In genomic region chr2:9897331-9897737, GRCh38 we compare ENCODE assay signal across 2 cellular contexts.
TF ChIP-seq lines count a peak whose summit lies in the region.

No MANE protein-coding gene starts in this region.

TF ChIP-seq in HEK293, 187 proteins besides CTCF, POLR2A, EP300 and RAD21 (continued from another document and continues in another):
- TF ChIP-seq MEIS1 (CRISPR knock-in tag; IDR thresholded peaks at IDR 0.05; ENCODE audit: borderline replicate concordance) (peak; percentile 91), ZNF449 (tag by site-specific recombination; IDR thresholded peaks at IDR 0.05) (no peak), ZNF16 (tag by site-specific recombination; IDR thresholded peaks at IDR 0.05; ENCODE audit: low read depth) (no peak), ZBTB26 (tag by site-specific recombination; optimal IDR thresholded peaks at IDR 0.05) (no peak), ZNF660 (tag by site-specific recombination; IDR thresholded peaks at IDR 0.05) (0 out of 2 replicates have a peak, but pooled peaks have one; percentile 43), KLF8 (tag by site-specific recombination; IDR thresholded peaks at IDR 0.05) (no peak), RBAK (tag by site-specific recombination; IDR thresholded peaks at IDR 0.05) (no peak), ZBTB11 (tag by site-specific recombination; conservative IDR thresholded peaks at IDR 0.05; ENCODE audit: low read depth) (no peak), ZNF837 (tag by site-specific recombination; IDR thresholded peaks at IDR 0.05) (no peak), TRIM28 (IDR thresholded peaks at IDR 0.05; ENCODE audit: borderline replicate concordance, low read length) (no peak), ATF2 (tag by site-specific recombination; IDR thresholded peaks at IDR 0.05; ENCODE audit: low read depth) (no peak), ZNF704 (tag by site-specific recombination; IDR thresholded peaks at IDR 0.05) (no peak), ZNF266 (tag by site-specific recombination; IDR thresholded peaks at IDR 0.05; ENCODE audit: low read depth) (no peak), ZNF366 (tag by site-specific recombination; conservative IDR thresholded peaks at IDR 0.05) (peak; percentile 68), ZBTB44 (tag by site-specific recombination; IDR thresholded peaks at IDR 0.05) (no peak), ZNF433 (tag by site-specific recombination; IDR thresholded peaks at IDR 0.05; ENCODE audit: low read depth) (no peak), YY2 (tag by site-specific recombination; IDR thresholded peaks at IDR 0.05) (no peak), ZNF121 (tag by site-specific recombination; IDR thresholded peaks at IDR 0.05) (no peak)

TF ChIP-seq in H1, 55 proteins besides CTCF, POLR2A, EP300 and RAD21:
- TF ChIP-seq CHD7 (IDR thresholded peaks at IDR 0.05; ENCODE audit: insufficient replicate concordance, low read length): no peak
- no peak for TF ChIP-seq EGR1 (IDR thresholded peaks at IDR 0.05; ENCODE audit: borderline replicate concordance, low read depth, low read length)
- TF ChIP-seq GABPA (IDR thresholded peaks at IDR 0.05; ENCODE audit: borderline replicate concordance, insufficient read depth, low read length): no peak
- TF ChIP-seq KDM5A (IDR thresholded peaks at IDR 0.05; ENCODE audit: low read length): no peak
- no peak for TF ChIP-seq ASH2L (IDR thresholded peaks at IDR 0.05; ENCODE audit: low read length)
- no peak for TF ChIP-seq TAF1 (IDR thresholded peaks at IDR 0.05; ENCODE audit: low read depth, low read length)
- TF ChIP-seq TAF7 (optimal IDR thresholded peaks at IDR 0.05; ENCODE audit: borderline replicate concordance, low read depth, low read length): no peak
- no peak for TF ChIP-seq E2F6 (IDR thresholded peaks at IDR 0.05)
- no peak for TF ChIP-seq FOSL1 (IDR thresholded peaks at IDR 0.05; ENCODE audit: insufficient read depth, low read depth, low read length)
- TF ChIP-seq ATF3 (IDR thresholded peaks at IDR 0.05; ENCODE audit: insufficient read depth, low read depth, low read length): no peak
- TF ChIP-seq RFX5 (IDR thresholded peaks at IDR 0.05; ENCODE audit: borderline replicate concordance, low read depth, low read length): no peak
- TF ChIP-seq BRCA1 (IDR thresholded peaks at IDR 0.05; ENCODE audit: low read depth, low read length): no peak
- no peak for TF ChIP-seq ZNF274 (IDR thresholded peaks at IDR 0.05; ENCODE audit: borderline replicate concordance, extremely low read depth, low read length)
- no peak for TF ChIP-seq SUZ12 (IDR thresholded peaks at IDR 0.05; ENCODE audit: low read length)
- no peak for TF ChIP-seq JUN (IDR thresholded peaks at IDR 0.05; ENCODE audit: low read depth, low read length)
